ENCODE assay signal across 35 cellular contexts in genomic region chr10:82392533-82392932, GRCh38.
"Had no signal": no experiment of that assay in that cellular context is flagged by ENCODE, and none has a peak within 500 bp of the region (broad histone marks: within the 10 kb centered on the region; RNA-seq: fewer than 3 reads in every experiment).

No MANE protein-coding gene starts in this region.

- FAIRE-seq: endometrium had no signal

- H3K27me3 Mint-ChIP-seq: activated B cell treated with CpG ODN at 0.5 μM for 24 hours; activated CD8-positive, alpha-beta T cell treated with anti-CD3 and anti-CD28 coated beads for 36 hours; activated naive CD4-positive, alpha-beta T cell treated with anti-CD3 and anti-CD28 coated beads, Interleukin-2, amount 50 U/mL, for 24 hours; activated naive CD8-positive, alpha-beta T cell treated with anti-CD3 and anti-CD28 coated beads for 36 hours; activated naive CD8-positive, alpha-beta T cell treated with anti-CD3 and anti-CD28 coated beads, Interleukin-2, amount 50 U/mL, for 24 hours; activated T-helper 17 cell treated with anti-CD3 and anti-CD28 coated beads, Interleukin-2, amount 50 U/mL, for 72 hours; T-helper 17 cell had no signal

- DNase-seq: activated B cell treated with CpG ODN at 0.5 μM for 24 hours; activated CD4-positive, alpha-beta T cell treated with anti-CD3 and anti-CD28 coated beads for 48 hours; activated CD4-positive, alpha-beta T cell treated with anti-CD3 and anti-CD28 coated beads, Interleukin-2, amount 50 U/mL, for 1 hour; activated CD4-positive, alpha-beta T cell treated with anti-CD3 and anti-CD28 coated beads, Interleukin-2, amount 50 U/mL, for 48 hours; activated CD8-positive, alpha-beta memory T cell treated with anti-CD3 and anti-CD28 coated beads for 24 hours; activated CD8-positive, alpha-beta T cell treated with anti-CD3 and anti-CD28 coated beads for 36 hours; activated effector memory CD4-positive, alpha-beta T cell treated with Interleukin-2 at 50 U/mL for 16 hours; activated naive CD4-positive, alpha-beta T cell treated with anti-CD3 and anti-CD28 coated beads for 36 hours; activated naive CD8-positive, alpha-beta T cell treated with anti-CD3 and anti-CD28 coated beads for 36 hours; activated naive CD8-positive, alpha-beta T cell treated with anti-CD3 and anti-CD28 coated beads, Interleukin-2, amount 50 U/mL, for 24 hours; activated T-cell treated with anti-CD3 and anti-CD28 coated beads, Interleukin-2, amount 50 U/mL, for 4 hours; adrenal gland; amygdala; aorta; central memory CD4-positive, alpha-beta T cell; cerebellar nuclear complex; colonic mucosa; effector CD8-positive, alpha-beta T cell; foreskin keratinocyte; gastrocnemius medialis; glutamatergic neuron; heart left ventricle; T-helper 17 cell; T1000; WERI-Rb-1 had no signal

- ATAC-seq: activated CD4-positive, CD25-positive, alpha-beta regulatory T cell treated with anti-CD3 and anti-CD28 coated beads, Interleukin-2, amount 50 U/mL, for 24 hours; activated CD8-positive, alpha-beta T cell treated with anti-CD3 and anti-CD28 coated beads for 36 hours; activated naive CD8-positive, alpha-beta T cell treated with anti-CD3 and anti-CD28 coated beads, Interleukin-2, amount 50 U/mL, for 24 hours; activated T-cell treated with anti-CD3 and anti-CD28 coated beads, Interleukin-2, amount 50 U/mL, for 4 hours; activated T-helper 17 cell treated with anti-CD3 and anti-CD28 coated beads, Interleukin-2, amount 50 U/mL, for 72 hours; esophagus mucosa; foreskin keratinocyte; gastrocnemius medialis; heart left ventricle; T-helper 17 cell had no signal

- H3K4me3 Mint-ChIP-seq: activated B cell treated with CpG ODN at 0.5 μM for 24 hours; activated CD8-positive, alpha-beta T cell treated with anti-CD3 and anti-CD28 coated beads for 36 hours; activated naive CD4-positive, alpha-beta T cell treated with anti-CD3 and anti-CD28 coated beads for 36 hours; activated naive CD4-positive, alpha-beta T cell treated with anti-CD3 and anti-CD28 coated beads, Interleukin-2, amount 50 U/mL, for 24 hours; activated naive CD8-positive, alpha-beta T cell treated with anti-CD3 and anti-CD28 coated beads for 36 hours; activated naive CD8-positive, alpha-beta T cell treated with anti-CD3 and anti-CD28 coated beads, Interleukin-2, amount 50 U/mL, for 24 hours; activated T-cell treated with anti-CD3 and anti-CD28 coated beads, Interleukin-2, amount 50 U/mL, for 4 hours; activated T-helper 17 cell treated with anti-CD3 and anti-CD28 coated beads, Interleukin-2, amount 50 U/mL, for 72 hours; T-helper 17 cell; T-helper 2 cell treated with Interferon-gamma antibody and Interleukin-4, amounts not matched to agents 5 μg/mL and 100 μg/mL, for 36 hours had no signal

- H3K9me3 ChIP-seq: adrenal gland, breast epithelium, colonic mucosa, gastrocnemius medialis, heart left ventricle had no signal

- H3K4me2 ChIP-seq: hepatocyte had no signal

- H3K27me3 ChIP-seq: adrenal gland, breast epithelium, cardiac muscle cell, colonic mucosa, foreskin keratinocyte, gastrocnemius medialis, heart left ventricle, hepatocyte had no signal

- H3K36me3 Mint-ChIP-seq: activated naive CD4-positive, alpha-beta T cell treated with anti-CD3 and anti-CD28 coated beads, Interleukin-2, amount 50 U/mL, for 24 hours; activated naive CD8-positive, alpha-beta T cell treated with anti-CD3 and anti-CD28 coated beads for 36 hours; brain had no signal

- H3K4me1 Mint-ChIP-seq: activated B cell treated with CpG ODN at 0.5 μM for 24 hours; activated naive CD4-positive, alpha-beta T cell treated with anti-CD3 and anti-CD28 coated beads, Interleukin-2, amount 50 U/mL, for 24 hours; activated naive CD8-positive, alpha-beta T cell treated with anti-CD3 and anti-CD28 coated beads for 36 hours; activated naive CD8-positive, alpha-beta T cell treated with anti-CD3 and anti-CD28 coated beads, Interleukin-2, amount 50 U/mL, for 24 hours; activated T-helper 17 cell treated with anti-CD3 and anti-CD28 coated beads, Interleukin-2, amount 50 U/mL, for 72 hours; T-helper 17 cell had no signal

- H3K79me2 ChIP-seq: hepatocyte had no signal

- H3K27ac ChIP-seq: adrenal gland, breast epithelium, cardiac muscle cell, colonic mucosa, foreskin keratinocyte, gastrocnemius medialis, heart left ventricle, hepatocyte, WERI-Rb-1 had no signal

- H2AFZ ChIP-seq: hepatocyte had no signal

- H3K4me3 ChIP-seq: adrenal gland, breast epithelium, cardiac muscle cell, colonic mucosa, gastrocnemius medialis, heart left ventricle, hepatocyte had no signal

- H3K36me3 ChIP-seq: adrenal gland, breast epithelium, cardiac muscle cell, colonic mucosa, gastrocnemius medialis, heart left ventricle, WERI-Rb-1 had no signal

- H3K4me1 ChIP-seq: adrenal gland, breast epithelium, colonic mucosa, foreskin keratinocyte, gastrocnemius medialis had no signal

- H3K27ac Mint-ChIP-seq: activated B cell treated with CpG ODN at 0.5 μM for 24 hours; activated CD8-positive, alpha-beta T cell treated with anti-CD3 and anti-CD28 coated beads for 36 hours; activated naive CD4-positive, alpha-beta T cell treated with anti-CD3 and anti-CD28 coated beads for 36 hours; activated naive CD4-positive, alpha-beta T cell treated with anti-CD3 and anti-CD28 coated beads, Interleukin-2, amount 50 U/mL, for 24 hours; activated naive CD8-positive, alpha-beta T cell treated with anti-CD3 and anti-CD28 coated beads for 36 hours; activated naive CD8-positive, alpha-beta T cell treated with anti-CD3 and anti-CD28 coated beads, Interleukin-2, amount 50 U/mL, for 24 hours; activated T-helper 17 cell treated with anti-CD3 and anti-CD28 coated beads, Interleukin-2, amount 50 U/mL, for 72 hours; T-helper 17 cell; T-helper 2 cell treated with Interferon-gamma antibody and Interleukin-4, amounts not matched to agents 5 μg/mL and 100 μg/mL, for 36 hours had no signal

- H3K9me3 Mint-ChIP-seq: activated CD8-positive, alpha-beta T cell treated with anti-CD3 and anti-CD28 coated beads for 36 hours; activated naive CD8-positive, alpha-beta T cell treated with anti-CD3 and anti-CD28 coated beads for 36 hours; activated T-cell treated with anti-CD3 and anti-CD28 coated beads, Interleukin-2, amount 50 U/mL, for 4 hours had no signal
